ENCODE assay signal across 27 cellular contexts in genomic region chr12:5123921-5124320, GRCh38.
DNase-seq lines count a peak whose midpoint lies in the region; ATAC-seq, FAIRE-seq and TF ChIP-seq lines count a peak whose summit lies in the region.
"Had no signal": no experiment of that assay in that cellular context is flagged by ENCODE, and none has a peak within 500 bp of the region (broad histone marks: within the 10 kb centered on the region; RNA-seq: fewer than 3 reads in every experiment).

No MANE protein-coding gene starts in this region.

- intact Hi-C loops in MCF 10A (cut with micrococcal nuclease): no loop called here

- 100% methylated on average over 1 of the region's 2 CpGs for WGBS in suprapubic skin

- no peak overlapping the region for H3K4me2 ChIP-seq in GM23338
- H3K4me2 ChIP-seq: smooth muscle cell had no signal

- peak overlapping the region; percentile 4 for H3K4me3 Mint-ChIP-seq in type B pancreatic cell
- no peak overlapping the region for H3K4me3 Mint-ChIP-seq in MCF 10A (ENCODE audit: unreplicated experiment)
- no peak overlapping the region for H3K4me3 Mint-ChIP-seq in GM23338
- H3K4me3 Mint-ChIP-seq: activated naive CD4-positive, alpha-beta T cell treated with anti-CD3 and anti-CD28 coated beads for 36 hours; CD4-positive, alpha-beta T cell; nephron had no signal

- no peaks in the 10 kb centered on the region for H3K9me3 Mint-ChIP-seq in type B pancreatic cell
- H3K9me3 Mint-ChIP-seq in MCF 10A (ENCODE audit: unreplicated experiment): peaks cover 41% of the 10 kb centered on the region
- H3K9me3 Mint-ChIP-seq in GM23338: no peaks in the 10 kb centered on the region; the same call in 2 of the 3 replicates
- H3K9me3 Mint-ChIP-seq: activated naive CD4-positive, alpha-beta T cell treated with anti-CD3 and anti-CD28 coated beads for 36 hours; CD4-positive, alpha-beta T cell had no signal

- H3K79me2 ChIP-seq in GM23338 (replicated peaks; ENCODE audit: insufficient read depth): no peaks in the 10 kb centered on the region; the same call in 1 of the 2 replicates

- H4K20me1 ChIP-seq in GM23338 (replicated peaks; ENCODE audit: insufficient read depth): no peaks in the 10 kb centered on the region

- CTCF ChIA-PET in MCF 10A (lab: Yijun Ruan, JAX): interaction anchor here (0.5 kb wide), 1 partner anchor 50 kb away, joined by 4 read pairs; no protein-coding TSS in a partner anchor

- no peak overlapping the region for H3K4me3 ChIP-seq in suprapubic skin
- H3K4me3 ChIP-seq in GM23338: no peak overlapping the region
- H3K4me3 ChIP-seq: coronary artery, lung, mucosa of descending colon, smooth muscle cell, upper lobe of right lung had no signal

- no peak overlapping the region for H3K27ac ChIP-seq in foreskin keratinocyte
- no peak overlapping the region for H3K27ac ChIP-seq in suprapubic skin
- H3K27ac ChIP-seq in GM23338 (ENCODE audit: low read depth): no peak overlapping the region
- H3K27ac ChIP-seq: coronary artery, upper lobe of right lung had no signal

- H3K27me3 ChIP-seq in foreskin keratinocyte: no peaks in the 10 kb centered on the region
- H3K27me3 ChIP-seq in suprapubic skin: no peaks in the 10 kb centered on the region
- no peaks in the 10 kb centered on the region for H3K27me3 ChIP-seq in GM23338 (ENCODE audit: insufficient read depth)
- H3K27me3 ChIP-seq: upper lobe of right lung had no signal

- no peaks in the 10 kb centered on the region for H3F3A ChIP-seq in GM23338 (replicated peaks; ENCODE audit: low read depth)

- POLR2A ChIA-PET in MCF 10A (lab: Yijun Ruan, JAX): no interaction called here

- no peak for TF ChIP-seq EP300 in suprapubic skin (IDR thresholded peaks at IDR 0.05)

- H3K4me1 ChIP-seq in foreskin keratinocyte: no peaks in the 10 kb centered on the region
- no peaks in the 10 kb centered on the region for H3K4me1 ChIP-seq in suprapubic skin
- H3K4me1 ChIP-seq in GM23338 (ENCODE audit: insufficient read depth): no peaks in the 10 kb centered on the region
- H3K4me1 ChIP-seq: upper lobe of right lung had no signal

- H3K27me3 Mint-ChIP-seq in type B pancreatic cell: peaks cover 17% of the 10 kb centered on the region
- H3K27me3 Mint-ChIP-seq in MCF 10A (ENCODE audit: insufficient read depth, unreplicated experiment): no peaks in the 10 kb centered on the region
- no peaks in the 10 kb centered on the region for H3K27me3 Mint-ChIP-seq in GM23338 (ENCODE audit: insufficient read depth, low read depth, poor library complexity)

- no peak for FAIRE-seq in RCC 7860 (lab: Jason Lieb, UNC)
- FAIRE-seq: HepG2 had no signal

- peak; percentile 72 for ATAC-seq in foreskin keratinocyte
- ATAC-seq in GM23338: no peak
- ATAC-seq: HepG2, mucosa of descending colon, upper lobe of right lung had no signal

- H3K4me1 Mint-ChIP-seq in type B pancreatic cell (ENCODE audit: unreplicated experiment) (no peaks in the 10 kb centered on the region), MCF 10A (ENCODE audit: insufficient read depth, unreplicated experiment) (no peaks in the 10 kb centered on the region), GM23338 (no peaks in the 10 kb centered on the region)
- H3K4me1 Mint-ChIP-seq: nephron had no signal

- DNase-seq in EL (peak; percentile 65), RCC 7860 (ENCODE audit: low spot score) (peak; percentile 47), foreskin keratinocyte (peak; percentile 14 to 52), type B pancreatic cell (ENCODE audit: extremely low spot score, unreplicated experiment) (no peak), suprapubic skin (ENCODE audit: low spot score in 2 of 2) (no peak), MCF 10A (ENCODE audit: unreplicated experiment) (no peak), GM23338 (ENCODE audit: low spot score) (no peak)
- no peak for DNase-seq in activated CD4-positive, alpha-beta T cell treated with anti-CD3 and anti-CD28 coated beads, Interleukin-2, amount 50 U/mL, for 1 hour
- DNase-seq: activated naive CD4-positive, alpha-beta T cell treated with anti-CD3 and anti-CD28 coated beads for 36 hours; CD4-positive, alpha-beta T cell; effector memory CD4-positive, alpha-beta T cell; erythroblast; HCEC 1CT; head of caudate nucleus; mucosa of descending colon; NCI-H1048; NCI-H1694 treated with DMSO at 0.1 percent for 48 hours; NCI-H2171 treated with DMSO at 0.1 percent for 48 hours; NCI-H510A treated with DMSO at 0.1 percent for 48 hours; retina; stimulated activated CD4-positive, alpha-beta T cell treated with anti-CD3 and anti-CD28 coated beads, Interleukin-2, amount 100 ng/mL, for 24 hours; upper lobe of right lung had no signal

- H2AFZ ChIP-seq in GM23338: no peak overlapping the region

- TF ChIP-seq POLR2A in suprapubic skin (IDR thresholded peaks at IDR 0.05): no peak

- BruUV-seq in MCF 10A (replicated peaks; lab: Mats Ljungman, UMichigan): no TSS peak

- H3K36me3 Mint-ChIP-seq in type B pancreatic cell (no peaks in the 10 kb centered on the region), MCF 10A (ENCODE audit: insufficient read depth, unreplicated experiment) (no peaks in the 10 kb centered on the region), GM23338 (ENCODE audit: low read depth) (peaks cover 3% of the 10 kb centered on the region; the same call in 1 of the 3 replicates)

- peaks cover 18% of the 10 kb centered on the region for H3K9me2 ChIP-seq in GM23338 (ENCODE audit: insufficient read depth)

- H3K27ac Mint-ChIP-seq in type B pancreatic cell (no peak overlapping the region), MCF 10A (ENCODE audit: low read depth, unreplicated experiment) (no peak overlapping the region), GM23338 (no peak overlapping the region)
- H3K27ac Mint-ChIP-seq: activated naive CD4-positive, alpha-beta T cell treated with anti-CD3 and anti-CD28 coated beads for 36 hours; CD4-positive, alpha-beta T cell; nephron had no signal

- TF ChIP-seq CTCF in foreskin keratinocyte (conservative IDR thresholded peaks at IDR 0.05) (no peak), type B pancreatic cell (conservative IDR thresholded peaks at IDR 0.05) (no peak), suprapubic skin (IDR thresholded peaks at IDR 0.05) (no peak), MCF 10A (IDR thresholded peaks at IDR 0.05; ENCODE audit: unreplicated experiment) (no peak), GM23338 (conservative IDR thresholded peaks at IDR 0.05; ENCODE audit: low read depth in 2 of 2) (no peak)

- no peaks in the 10 kb centered on the region for H3K9me3 ChIP-seq in suprapubic skin
- H3K9me3 ChIP-seq: mucosa of descending colon, upper lobe of right lung had no signal

- no peaks in the 10 kb centered on the region for H3K36me3 ChIP-seq in suprapubic skin
- no peaks in the 10 kb centered on the region for H3K36me3 ChIP-seq in GM23338 (ENCODE audit: insufficient read depth)
- H3K36me3 ChIP-seq: upper lobe of right lung had no signal

TF ChIP-seq in GM23338, 12 proteins besides CTCF, POLR2A, EP300 and RAD21 (continues in another document):
- TF ChIP-seq STAT1 (IDR thresholded peaks at IDR 0.05; ENCODE audit: unreplicated experiment) (no peak), EZH2 (IDR thresholded peaks at IDR 0.05; ENCODE audit: low read depth, unreplicated experiment) (no peak), ZNF114 (CRISPR knock-in tag; IDR thresholded peaks at IDR 0.05) (no peak), ETS1 (IDR thresholded peaks at IDR 0.05) (no peak), EZH2phosphoT487 (IDR thresholded peaks at IDR 0.05; ENCODE audit: unreplicated experiment) (no peak), POLR2AphosphoS5 (IDR thresholded peaks at IDR 0.05; ENCODE audit: low read depth) (no peak), NANOG (IDR thresholded peaks at IDR 0.05; ENCODE audit: borderline replicate concordance) (no peak), JUNB (IDR thresholded peaks at IDR 0.05; ENCODE audit: unreplicated experiment) (no peak), ZNF331 (CRISPR knock-in tag; IDR thresholded peaks at IDR 0.05; ENCODE audit: low read depth) (no peak)

Comparison
In these comparisons a context has a peak if more than half of its experiments do, and no peak if none do; other contexts are left out.
1. DNase-seq: peak in EL (single experiment), RCC 7860 (single experiment) and foreskin keratinocyte (2 of 2); none in type B pancreatic cell (single experiment), suprapubic skin (0 of 2), MCF 10A (single experiment), activated CD4-positive, alpha-beta T cell treated with anti-CD3 and anti-CD28 coated beads, Interleukin-2, amount 50 U/mL, for 1 hour (single experiment) and GM23338 (single experiment).